Comparison of ENCODE assay signal across 34 cellular contexts in genomic region chr1:203720253-203720652, GRCh38. TPM values are rescaled to one million over a fixed set of nuclear protein-coding genes. Genes with fewer than 3 reads are reported as not detected.
"Had no signal": no experiment of that assay in that cellular context is flagged by ENCODE, and none has a peak within 500 bp of the region (broad histone marks: within the 10 kb centered on the region; RNA-seq: fewer than 3 reads in every experiment).

No MANE protein-coding gene starts in this region.

- H3K4me1 Mint-ChIP-seq: activated CD4-positive, alpha-beta memory T cell treated with anti-CD3 and anti-CD28 coated beads, Interleukin-2, amount 10 ng/mL, durations not matched to agents 7 days and 5 days; activated CD4-positive, alpha-beta T cell treated with anti-CD3 and anti-CD28 coated beads, Interleukin-2, amount 10 ng/mL, durations not matched to agents 7 days and 5 days; mesothelial cell of epicardium; stimulated activated memory B cell treated with anti-CD40 and anti-IgM and Interleukin-4, amounts not matched to agents 10 μg/mL and 1 μg/mL and 100 μg/mL, for 72 hours; WTC11 had no signal

- FAIRE-seq: colon, pancreas, small intestine had no signal

- H3K27ac ChIP-seq: epithelial cell of prostate, hepatocyte, pancreas, prostate gland, sigmoid colon, stomach, thyroid gland, upper lobe of left lung, vagina had no signal

- H3K9me3 Mint-ChIP-seq: activated CD4-positive, alpha-beta memory T cell treated with anti-CD3 and anti-CD28 coated beads, Interleukin-2, amount 10 ng/mL, durations not matched to agents 7 days and 5 days; activated CD4-positive, alpha-beta T cell treated with anti-CD3 and anti-CD28 coated beads, Interleukin-2, amount 10 ng/mL, durations not matched to agents 7 days and 5 days; activated T-cell treated with anti-CD3 and anti-CD28 coated beads, Interleukin-2, amount 50 U/mL, for 72 hours; mesothelial cell of epicardium; naive B cell; stimulated activated memory B cell treated with anti-CD40 and anti-IgM and Interleukin-4, amounts not matched to agents 10 μg/mL and 1 μg/mL and 100 μg/mL, for 72 hours; WTC11 had no signal

- H3K36me3 Mint-ChIP-seq: naive B cell had no signal

- H3K4me3 ChIP-seq: gastroesophageal sphincter, hepatocyte, pancreas, prostate gland, sigmoid colon, stomach, thyroid gland, upper lobe of left lung, vagina had no signal

- H3K4me3 Mint-ChIP-seq: activated CD4-positive, alpha-beta memory T cell treated with anti-CD3 and anti-CD28 coated beads, Interleukin-2, amount 10 ng/mL, durations not matched to agents 7 days and 5 days; activated CD4-positive, alpha-beta T cell treated with anti-CD3 and anti-CD28 coated beads, Interleukin-2, amount 10 ng/mL, durations not matched to agents 7 days and 5 days; activated naive CD8-positive, alpha-beta T cell; activated T-cell treated with anti-CD3 and anti-CD28 coated beads, Interleukin-2, amount 50 U/mL, for 72 hours; mesothelial cell of epicardium; naive B cell; stimulated activated memory B cell treated with anti-CD40 and anti-IgM and Interleukin-4, amounts not matched to agents 10 μg/mL and 1 μg/mL and 100 μg/mL, for 72 hours; WTC11 had no signal

- H3K9me3 ChIP-seq: gastroesophageal sphincter, pancreas, prostate gland, sigmoid colon, stomach, thyroid gland, upper lobe of left lung, vagina had no signal

- H3K4me1 ChIP-seq: gastroesophageal sphincter, pancreas, prostate gland, sigmoid colon, stomach, thyroid gland, upper lobe of left lung, vagina had no signal

- DNase-seq: activated CD4-positive, alpha-beta memory T cell treated with anti-CD3 and anti-CD28 coated beads, Interleukin-2, amount 10 ng/mL, durations not matched to agents 7 days and 5 days; activated CD4-positive, alpha-beta T cell treated with anti-CD3 and anti-CD28 coated beads for 1 hour; activated CD4-positive, alpha-beta T cell treated with anti-CD3 and anti-CD28 coated beads, Interleukin-2, amount 10 ng/mL, durations not matched to agents 7 days and 5 days; activated effector memory CD4-positive, alpha-beta T cell treated with Interleukin-2 at 50 U/mL for 16 hours; activated naive CD4-positive, alpha-beta T cell treated with Interleukin-2 at 50 U/mL for 16 hours; activated T-cell treated with anti-CD3 and anti-CD28 coated beads, Interleukin-2, amount 50 U/mL, for 72 hours; anterior cingulate cortex; dermis blood vessel endothelial cell; effector CD4-positive, alpha-beta T cell; islet precursor cell; left ventricle myocardium superior; naive B cell; nucleus accumbens; pancreas; retina; sigmoid colon; small intestine; stimulated activated CD4-positive, alpha-beta T cell treated with anti-CD3 and anti-CD28 coated beads, Interleukin-4, amount 100 ng/mL, for 24 hours; stomach; T1000; thyroid gland; upper lobe of left lung had no signal

- H3K27me3 ChIP-seq: gastroesophageal sphincter, hepatocyte, pancreas, sigmoid colon, stomach, thyroid gland, upper lobe of left lung, vagina had no signal

- H3K4me2 ChIP-seq: hepatocyte had no signal

- H3K79me2 ChIP-seq: hepatocyte had no signal

- H2AFZ ChIP-seq: hepatocyte had no signal

- ATAC-seq: activated T-cell treated with anti-CD3 and anti-CD28 coated beads, Interleukin-2, amount 50 U/mL, for 72 hours; gastroesophageal sphincter; left ventricle myocardium superior; pancreas; stimulated activated memory B cell treated with anti-CD40 and anti-IgM and Interleukin-4, amounts not matched to agents 10 μg/mL and 1 μg/mL and 100 μg/mL, for 72 hours; WTC11 had no signal

- H3K27ac Mint-ChIP-seq: activated CD4-positive, alpha-beta memory T cell treated with anti-CD3 and anti-CD28 coated beads, Interleukin-2, amount 10 ng/mL, durations not matched to agents 7 days and 5 days; activated CD4-positive, alpha-beta T cell treated with anti-CD3 and anti-CD28 coated beads, Interleukin-2, amount 10 ng/mL, durations not matched to agents 7 days and 5 days; activated naive CD8-positive, alpha-beta T cell; activated T-cell treated with anti-CD3 and anti-CD28 coated beads, Interleukin-2, amount 50 U/mL, for 72 hours; mesothelial cell of epicardium; stimulated activated memory B cell treated with anti-CD40 and anti-IgM and Interleukin-4, amounts not matched to agents 10 μg/mL and 1 μg/mL and 100 μg/mL, for 72 hours; WTC11 had no signal

RNA-seq across cellular contexts. Expression of gene LAX1, which starts 44.7 kb away (rescaled TPM):
- total RNA-seq: bronchial epithelial cell, dermis blood vessel endothelial cell, hepatocyte, WTC11 had no signal
- polyA plus RNA-seq: hepatocyte, neural cell had no signal
